Comparison of ENCODE assay signal across 8 cellular contexts in genomic region chr6:28351087-28351486, GRCh38. TPM values are rescaled to one million over a fixed set of nuclear protein-coding genes. Genes with fewer than 3 reads are reported as not detected.
DNase-seq lines count a peak whose midpoint lies in the region; ATAC-seq and TF ChIP-seq lines count a peak whose summit lies in the region.

No MANE protein-coding gene starts in this region.

- no TSS peak for BruUV-seq in PC-9 (replicated peaks; lab: Mats Ljungman, UMichigan)

- TF ChIP-seq POLR2A in gastrocnemius medialis (IDR thresholded peaks at IDR 0.05): no peak

- H3K9me3 ChIP-seq in PC-9 (ENCODE audit: insufficient read depth, low read depth) (no peaks in the 10 kb centered on the region), gastrocnemius medialis (no peaks in the 10 kb centered on the region)

- H3F3A ChIP-seq in PC-9 (ENCODE audit: insufficient read depth, low read depth): peaks cover 7% of the 10 kb centered on the region; the same call in 1 of the 2 replicates

- no peak for ATAC-seq in gastrocnemius medialis

- H3K4me2 ChIP-seq in PC-9: peak overlapping the region; percentile 84

- H3K79me2 ChIP-seq in PC-9 (ENCODE audit: low read depth): peaks cover 40% of the 10 kb centered on the region

- H4K20me1 ChIP-seq in PC-9 (ENCODE audit: insufficient read depth): no peaks in the 10 kb centered on the region

- H3K36me3 ChIP-seq in PC-9 (ENCODE audit: low read depth) (no peaks in the 10 kb centered on the region), gastrocnemius medialis (no peaks in the 10 kb centered on the region)

- CTCF ChIA-PET in PC-9 (lab: Charles Lee): no interaction called here

- intact Hi-C loops in PC-9 (cut with micrococcal nuclease; ENCODE audit: unreplicated experiment): no loop called here
- intact Hi-C loops in gastrocnemius medialis (cut with DNase I; ENCODE audit: low total_unique reads): loop anchor here (5.0 to 10.0 kb wide), 2 partner anchors 546 to 1216 kb away; a partner anchor contains a TSS

- DNase-seq in NCI-H748 (lab: John Stamatoyannopoulos, UW; ENCODE audit: unreplicated experiment): peak; percentile 26
- no peak for DNase-seq in NCI-H748 treated with DMSO at 0.1 percent for 48 hours (lab: John Stamatoyannopoulos, UW)
- no peak for DNase-seq in PC-9
- DNase-seq in fibroblast of pulmonary artery (ENCODE audit: low read depth): no peak
- DNase-seq in gastrocnemius medialis: no peak
- DNase-seq in OCI-M2 (lab: John Stamatoyannopoulos, UW; ENCODE audit: unreplicated experiment): no peak
- DNase-seq in KBM-7: no peak
- no peak for DNase-seq in C1 segment of cervical spinal cord (lab: John Stamatoyannopoulos, UW)

- H3K4me3 ChIP-seq in PC-9 (peak overlapping the region; percentile 84; the same call in 1 of the 2 replicates), fibroblast of pulmonary artery (replicated peaks; ENCODE audit: low read depth, low read length) (peak overlapping the region; percentile 88), gastrocnemius medialis (peak overlapping the region in 2 of 4 donors; percentile 87 to 91)

- POLR2A ChIA-PET in PC-9 (lab: Charles Lee; ENCODE audit: unreplicated experiment): no interaction called here

- H3K9me2 ChIP-seq in PC-9 (ENCODE audit: insufficient read depth): no peaks in the 10 kb centered on the region

- H3K27ac ChIP-seq in PC-9 (no peak overlapping the region), gastrocnemius medialis (peak overlapping the region in 3 of 4 donors; percentile 23 to 82 (median 77))

- H2AFZ ChIP-seq in PC-9: no peak overlapping the region

- peaks cover 35% of the 10 kb centered on the region for H3K4me1 ChIP-seq in PC-9 (replicated peaks; ENCODE audit: insufficient read depth)
- H3K4me1 ChIP-seq in gastrocnemius medialis: peaks cover 29 to 52% of the 10 kb centered on the region in 2 donors

- TF ChIP-seq CTCF in PC-9 (conservative IDR thresholded peaks at IDR 0.05) (no peak), fibroblast of pulmonary artery (IDR thresholded peaks at IDR 0.05; ENCODE audit: low read length, missing control alignments) (no peak), gastrocnemius medialis (IDR thresholded peaks at IDR 0.05 in 4 of 5, conservative IDR thresholded peaks at IDR 0.05 in 1 of 5) (no peak)

- in situ Hi-C loops in gastrocnemius medialis (cut with MboI; ENCODE audit: low sequenced_read_pairs in 4 of 4): loop anchor here (10.0 to 25.0 kb wide), 3 partner anchors 86 to 1189 kb away; partner anchors contain the start of gene ZSCAN26 (in 3 of the 4)
- in situ Hi-C loops in KBM-7 (cut with MboI; ENCODE audit: low pct_unique_long_range_greater_than_20kb, low sequenced_read_pairs): loop anchor here (25.0 kb wide), 2 partner anchors 214 to 439 kb away; partner anchors contain the start of genes OR2B2 and ZKSCAN8

- H3K27me3 ChIP-seq in PC-9 (ENCODE audit: insufficient read depth, low read depth) (no peaks in the 10 kb centered on the region), gastrocnemius medialis (no peaks in the 10 kb centered on the region)

RNA-seq across cellular contexts. Expression of gene ZKSCAN3, which starts 1.3 kb away (rescaled TPM):
- total RNA-seq in PC-9 (2021): 4.9 and 6.2 TPM in 2 replicates
- total RNA-seq in gastrocnemius medialis: 1 to 10 TPM; 1.5 to 4.5 (median 2.4) TPM

RNA-seq across cellular contexts. Expression of gene ZSCAN31, which starts 15.1 kb away (rescaled TPM):
- 64.0 and 88.8 TPM in 2 replicates for total RNA-seq in PC-9 (2021)
- total RNA-seq in gastrocnemius medialis: 10 to 100 TPM in 2 of 4 donors, 1 to 10 TPM in 2; 2.4 to 14.1 (median 7.5) TPM

RNA-seq across cellular contexts. Expression of gene ZSCAN12, which starts 48.5 kb away (rescaled TPM):
- total RNA-seq in PC-9 (2021) (10.9 and 11.2 TPM in 2 replicates), gastrocnemius medialis (1 to 10 TPM in 1 of 4 donors, under 1 TPM in 3; 0.42 to 1.9 (median 0.63) TPM)
